Comparison of ENCODE assay signal across 8 cellular contexts in the genomic region with DNA sequence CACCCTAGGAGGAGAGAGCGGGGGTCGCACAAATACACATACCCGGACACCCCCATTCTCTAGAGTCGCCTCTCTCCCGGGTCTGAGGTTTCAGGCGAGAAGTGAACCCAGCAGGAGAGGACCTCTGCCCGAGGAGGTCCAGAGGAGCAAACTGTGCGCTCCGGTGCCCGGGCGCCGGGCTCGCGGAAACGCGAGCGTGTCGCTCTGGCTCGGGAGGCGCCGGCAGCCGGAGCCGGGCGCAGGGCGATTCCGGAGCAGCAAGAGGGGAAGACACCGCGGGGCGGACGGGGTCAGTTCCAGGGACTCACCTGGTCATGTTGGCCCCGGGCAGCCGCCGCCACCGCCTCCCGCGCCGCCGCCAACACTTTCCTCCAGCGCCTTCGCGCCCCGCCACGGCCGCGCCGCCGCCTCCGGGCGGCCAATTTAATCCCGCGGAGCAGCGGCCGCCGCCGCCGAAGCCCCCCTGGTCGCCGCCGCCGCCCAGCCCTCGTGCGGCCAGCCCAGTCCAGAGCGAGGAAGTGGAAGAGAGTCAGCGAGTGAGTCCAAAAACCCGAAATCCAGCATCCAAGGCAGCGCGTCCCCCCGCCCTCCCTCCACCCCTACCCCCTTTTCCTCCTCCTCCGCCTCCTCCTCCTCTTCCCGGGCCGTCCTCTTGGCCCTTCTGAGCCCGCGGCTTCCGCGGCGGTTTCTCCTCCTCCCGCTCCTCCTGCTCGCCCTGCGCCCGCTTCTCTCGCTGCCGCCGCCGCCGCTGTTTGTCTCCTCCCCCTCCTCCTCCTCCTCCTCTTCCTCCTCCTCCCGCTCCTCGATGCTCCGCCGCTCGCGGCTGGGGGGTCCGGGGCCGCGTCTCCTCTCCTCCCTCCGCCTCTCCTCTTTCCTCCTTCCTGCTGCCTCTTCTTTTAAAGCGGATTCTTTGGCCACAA.
A peak's percentile ranks its signal among the peaks of the same experiment; 100 is the strongest.
DNase-seq lines count a peak whose midpoint lies in the region; ATAC-seq and TF ChIP-seq lines count a peak whose summit lies in the region.

No MANE protein-coding gene starts in this region.

- CTCF ChIA-PET in MCF 10A (lab: Yijun Ruan, JAX) = interaction anchor here (0.6 kb wide), 1 partner anchor 459 kb away, joined by 6 read pairs; no protein-coding TSS in a partner anchor

- H3K27me3 ChIP-seq in gastrocnemius medialis = peaks cover 20 to 23% (median 22%) of the 10 kb centered on the region in 3 donors

- in situ Hi-C loops in gastrocnemius medialis (cut with MboI; ENCODE audit: low sequenced_read_pairs in 4 of 4) = no loop called here

- H3K4me3 Mint-ChIP-seq in MCF 10A (ENCODE audit: unreplicated experiment) = peak overlapping the region; percentile 28
- peak overlapping the region; percentile 30 to 54 (median 46) for H3K4me3 Mint-ChIP-seq in immature natural killer cell

- H3K36me3 Mint-ChIP-seq in MCF 10A (ENCODE audit: insufficient read depth, unreplicated experiment) = no peaks in the 10 kb centered on the region
- peaks cover 0 to 3% (median 0%) of the 10 kb centered on the region in 3 donors for H3K36me3 Mint-ChIP-seq in immature natural killer cell

- H3K9me3 Mint-ChIP-seq in MCF 10A (ENCODE audit: unreplicated experiment) = no peaks in the 10 kb centered on the region
- H3K9me3 Mint-ChIP-seq in immature natural killer cell = peaks cover 0 to 15% (median under 1%) of the 10 kb centered on the region in 6 donors

- no TSS peak for BruUV-seq in MCF 10A (replicated peaks; lab: Mats Ljungman, UMichigan)

- no peaks in the 10 kb centered on the region for H3K9me3 ChIP-seq in gastrocnemius medialis

- no peaks in the 10 kb centered on the region for H3K27me3 Mint-ChIP-seq in MCF 10A (ENCODE audit: insufficient read depth, unreplicated experiment)
- H3K27me3 Mint-ChIP-seq in immature natural killer cell (ENCODE audit: low read depth in 3 of 3) = peaks cover 3 to 13% (median 12%) of the 10 kb centered on the region in 3 donors

- no peak overlapping the region for H3K27ac Mint-ChIP-seq in MCF 10A (ENCODE audit: low read depth, unreplicated experiment)
- H3K27ac Mint-ChIP-seq in immature natural killer cell = no peak overlapping the region

- POLR2A ChIA-PET in MCF 10A (lab: Yijun Ruan, JAX) = no interaction called here

- H3K4me1 Mint-ChIP-seq in MCF 10A (ENCODE audit: insufficient read depth, unreplicated experiment) (no peaks in the 10 kb centered on the region), immature natural killer cell (peaks cover 6% of the 10 kb centered on the region in 2 donors)

- H3K4me1 ChIP-seq in gastrocnemius medialis = peaks cover 4 to 9% of the 10 kb centered on the region in 2 donors

- peak overlapping the region; percentile 48 to 55 (median 51) for H3K4me3 ChIP-seq in gastrocnemius medialis

- intact Hi-C loops in MCF 10A (cut with micrococcal nuclease) = loop anchor here (10.0 kb wide), 1 partner anchor 1283 kb away; no protein-coding TSS in a partner anchor
- intact Hi-C loops in gastrocnemius medialis (cut with DNase I; ENCODE audit: low total_unique reads) = no loop called here

- no peak for TF ChIP-seq POLR2A in gastrocnemius medialis (IDR thresholded peaks at IDR 0.05)

- ATAC-seq in gastrocnemius medialis = peak; percentile 35 to 49
- no peak for ATAC-seq in HG03045 (IDR thresholded peaks at IDR 0.05; ENCODE audit: unreplicated experiment)

- peak; percentile 23 for DNase-seq in NCI-H2107 (lab: John Stamatoyannopoulos, UW)
- no peak for DNase-seq in NCI-H2107 treated with DMSO at 0.1 percent for 48 hours (lab: John Stamatoyannopoulos, UW; ENCODE audit: unreplicated experiment)
- DNase-seq in NCI-H2227 (lab: John Stamatoyannopoulos, UW; ENCODE audit: unreplicated experiment) = peak; percentile 77
- no peak for DNase-seq in MCF 10A (ENCODE audit: unreplicated experiment)
- no peak for DNase-seq in immature natural killer cell
- peak; percentile 19 to 37 for DNase-seq in gastrocnemius medialis
- DNase-seq in AG08395 (ENCODE audit: low spot score) = no peak

- no peak for TF ChIP-seq CTCF in MCF 10A (IDR thresholded peaks at IDR 0.05; ENCODE audit: unreplicated experiment)
- no peak for TF ChIP-seq CTCF in gastrocnemius medialis (IDR thresholded peaks at IDR 0.05 in 4 of 5, conservative IDR thresholded peaks at IDR 0.05 in 1 of 5)

- no peaks in the 10 kb centered on the region for H3K36me3 ChIP-seq in gastrocnemius medialis

- no peak overlapping the region for H3K27ac ChIP-seq in gastrocnemius medialis

Comparison
In these comparisons a context has a peak if more than half of its experiments do, and no peak if none do; other contexts are left out.
1. DNase-seq: peak in NCI-H2107 (single experiment), NCI-H2227 (single experiment) and gastrocnemius medialis (2 of 2); none in NCI-H2107 treated with DMSO at 0.1 percent for 48 hours (single experiment), MCF 10A (single experiment), immature natural killer cell (0 of 3) and AG08395 (single experiment).